10 cellular contexts compared by ENCODE assay signal in genomic region chr6:139940741-139941712, GRCh38.
DNase-seq lines count a peak whose midpoint lies in the region; ATAC-seq, FAIRE-seq and TF ChIP-seq lines count a peak whose summit lies in the region.
"Had no signal": no experiment of that assay in that cellular context is flagged by ENCODE, and none has a peak within 500 bp of the region (broad histone marks: within the 10 kb centered on the region; RNA-seq: fewer than 3 reads in every experiment).

No MANE protein-coding gene starts in this region.

- DNase-seq in NAMALWA (ENCODE audit: low spot score) = peak; percentile 72
- no peak for DNase-seq in keratinocyte (ENCODE audit: low read depth, low spot score)
- no peak for DNase-seq in GM19240 (ENCODE audit: insufficient read length, low spot score)
- DNase-seq in activated CD4-positive, alpha-beta T cell treated with anti-CD3 and anti-CD28 coated beads, Interleukin-2, amount 10 ng/mL, durations not matched to agents 24 days and 14 days = no peak
- DNase-seq in DMS 273 treated with DMSO at 0.1 percent for 48 hours (lab: John Stamatoyannopoulos, UW) = no peak
- DNase-seq in HPDE6-E6E7 (ENCODE audit: extremely low spot score) = no peak

- no peaks in the 10 kb centered on the region for H3K79me2 ChIP-seq in keratinocyte (ENCODE audit: control insufficient read depth, insufficient read depth, low read length)

- H2AFZ ChIP-seq in keratinocyte (ENCODE audit: control insufficient read depth, low read length) = peak overlapping the region; percentile 27

- ATAC-seq in GM18858 (IDR thresholded peaks at IDR 0.05; ENCODE audit: unreplicated experiment) = peak; percentile 98
- ATAC-seq in HG02642 (IDR thresholded peaks at IDR 0.05; ENCODE audit: poor library complexity, unreplicated experiment) = peak; percentile 96

- peaks cover 10% of the 10 kb centered on the region for H3K4me1 ChIP-seq in keratinocyte (ENCODE audit: control insufficient read depth, extremely low read depth, insufficient read depth, low read length)

- intact Hi-C loops in activated CD4-positive, alpha-beta T cell treated with anti-CD3 and anti-CD28 coated beads, Interleukin-2, amount 10 ng/mL, durations not matched to agents 24 days and 14 days (cut with micrococcal nuclease) = no loop called here

- FAIRE-seq in keratinocyte (lab: Jason Lieb, UNC) = no peak
- FAIRE-seq: colon had no signal

- no peaks in the 10 kb centered on the region for H3K4me1 Mint-ChIP-seq in activated CD4-positive, alpha-beta T cell treated with anti-CD3 and anti-CD28 coated beads, Interleukin-2, amount 10 ng/mL, durations not matched to agents 24 days and 14 days

- TF ChIP-seq CTCF in keratinocyte (optimal IDR thresholded peaks at IDR 0.05 in 1 of 3, IDR thresholded peaks at IDR 0.05 in 1 of 3, conservative IDR thresholded peaks at IDR 0.05 in 1 of 3; ENCODE audit: extremely low read depth in 1 of 3, insufficient read depth in 2 of 3, low read length in 3 of 3) = no peak

- no peaks in the 10 kb centered on the region for H3K36me3 Mint-ChIP-seq in activated CD4-positive, alpha-beta T cell treated with anti-CD3 and anti-CD28 coated beads, Interleukin-2, amount 10 ng/mL, durations not matched to agents 24 days and 14 days (ENCODE audit: low read depth)

- no peaks in the 10 kb centered on the region for H3K9me3 ChIP-seq in keratinocyte (ENCODE audit: control insufficient read depth, low read depth, low read length)

- H3K9me3 Mint-ChIP-seq in activated CD4-positive, alpha-beta T cell treated with anti-CD3 and anti-CD28 coated beads, Interleukin-2, amount 10 ng/mL, durations not matched to agents 24 days and 14 days = no peaks in the 10 kb centered on the region

- no peaks in the 10 kb centered on the region for H3K9me1 ChIP-seq in keratinocyte (ENCODE audit: control insufficient read depth, extremely low read depth, insufficient read depth, low read length)

- H3K27me3 Mint-ChIP-seq in activated CD4-positive, alpha-beta T cell treated with anti-CD3 and anti-CD28 coated beads, Interleukin-2, amount 10 ng/mL, durations not matched to agents 24 days and 14 days = no peaks in the 10 kb centered on the region

- dilution Hi-C loops in keratinocyte (cut with MboI; ENCODE audit: extremely low pct_ligation_motif_present, low sequenced_read_pairs) = no loop called here

- H3K4me3 ChIP-seq in keratinocyte (ENCODE audit: control insufficient read depth in 2 of 3, extremely low read depth in 1 of 3, insufficient read depth in 2 of 3, low read depth in 1 of 3, low read length in 3 of 3) = no peak overlapping the region
- H3K4me3 ChIP-seq: skin epidermis had no signal

- no peak overlapping the region for H3K4me3 Mint-ChIP-seq in activated CD4-positive, alpha-beta T cell treated with anti-CD3 and anti-CD28 coated beads, Interleukin-2, amount 10 ng/mL, durations not matched to agents 24 days and 14 days

- no peaks in the 10 kb centered on the region for H3K36me3 ChIP-seq in keratinocyte (ENCODE audit: control insufficient read depth in 2 of 2, extremely low read depth in 1 of 2, insufficient read depth in 2 of 2, low read length in 2 of 2)

- H3K27ac ChIP-seq in keratinocyte (ENCODE audit: control insufficient read depth, insufficient read depth, low read length) = no peak overlapping the region
- H3K27ac ChIP-seq: skin epidermis had no signal

- H3K4me2 ChIP-seq in keratinocyte (ENCODE audit: control insufficient read depth, extremely low read depth, insufficient read depth, low read depth, low read length) = no peak overlapping the region

- no peak overlapping the region for H3K27ac Mint-ChIP-seq in activated CD4-positive, alpha-beta T cell treated with anti-CD3 and anti-CD28 coated beads, Interleukin-2, amount 10 ng/mL, durations not matched to agents 24 days and 14 days

- no peaks in the 10 kb centered on the region for H3K27me3 ChIP-seq in keratinocyte (ENCODE audit: control insufficient read depth, extremely low read depth, insufficient read depth, low read length)

- H4K20me1 ChIP-seq in keratinocyte (ENCODE audit: control insufficient read depth, extremely low read depth, insufficient read depth, low read length) = no peaks in the 10 kb centered on the region

- H3K9ac ChIP-seq in keratinocyte (ENCODE audit: control insufficient read depth, extremely low read depth, insufficient read depth, low read length) = no peak overlapping the region
